ENCODE assay signal across 37 cellular contexts in the genomic region with DNA sequence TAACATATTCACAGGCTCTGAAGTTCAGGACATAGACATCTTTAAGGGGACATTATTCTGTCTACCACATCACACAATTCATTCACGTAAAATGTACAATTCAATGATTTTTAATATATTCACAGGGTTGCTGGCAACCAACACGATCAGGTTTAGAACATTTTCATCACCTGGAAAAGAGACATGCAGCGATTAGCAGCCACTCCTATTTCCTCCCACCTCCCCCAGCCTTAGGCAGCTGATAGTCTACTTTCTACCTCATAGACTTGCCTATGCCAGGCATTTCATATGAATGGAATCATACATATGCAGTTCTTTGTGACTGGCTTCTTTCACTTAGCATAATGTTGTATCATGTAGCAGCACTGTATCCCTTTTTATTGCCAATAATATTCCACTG. TPM values are rescaled to one million over a fixed set of nuclear protein-coding genes. Genes with fewer than 3 reads are reported as not detected.
DNase-seq lines count a peak whose midpoint lies in the region; ATAC-seq, FAIRE-seq and TF ChIP-seq lines count a peak whose summit lies in the region.
"Had no signal": no experiment of that assay in that cellular context is flagged by ENCODE, and none has a peak within 500 bp of the region (broad histone marks: within the 10 kb centered on the region; RNA-seq: fewer than 3 reads in every experiment).

No MANE protein-coding gene starts in this region.

- H3K4me1 ChIP-seq in GM23338 (ENCODE audit: insufficient read depth) (peaks cover 16% of the 10 kb centered on the region), RWPE2 (ENCODE audit: insufficient read depth, poor library complexity, severe bottlenecking) (no peaks in the 10 kb centered on the region), left lung (no peaks in the 10 kb centered on the region)
- H3K4me1 ChIP-seq: A549; BE2C; BLaER1; BLaER1 treated with 17β-estradiol and CSF1 and Interleukin-3, amounts not matched to agents 10 nM and 100 nM; Caco-2 had no signal

- H3K4me2 ChIP-seq in GM23338, result peak overlapping the region; percentile 60
- H3K4me2 ChIP-seq: A549; BLaER1; BLaER1 treated with 17β-estradiol and CSF1 and Interleukin-3, amounts not matched to agents 10 nM and 100 nM had no signal

- no peak for TF ChIP-seq CTCF in GM23338 (conservative IDR thresholded peaks at IDR 0.05; ENCODE audit: low read depth in 2 of 2)
- TF ChIP-seq CTCF in RWPE2 (IDR thresholded peaks at IDR 0.05; ENCODE audit: poor library complexity, severe bottlenecking), result no peak
- TF ChIP-seq CTCF in WTC11 (IDR thresholded peaks at IDR 0.05), result no peak
- no peak for TF ChIP-seq CTCF in left lung (IDR thresholded peaks at IDR 0.05)

- H3K9me2 ChIP-seq in GM23338 (ENCODE audit: insufficient read depth), result 0 out of 2 replicates have a peak, but pooled peaks cover under 1% of the 10 kb centered on the region

- H3K4me3 Mint-ChIP-seq in GM23338 (no peak overlapping the region), WTC11 (0 out of 2 replicates have a peak overlapping the region, but pooled peaks have one; percentile 11)
- H3K4me3 Mint-ChIP-seq: B cell; CD14-positive monocyte; CD4-positive, alpha-beta memory T cell; CD4-positive, alpha-beta T cell; CD4-positive, CD25-positive, alpha-beta regulatory T cell; CD8-positive, alpha-beta memory T cell; CD8-positive, alpha-beta T cell had no signal

- H3K79me2 ChIP-seq in GM23338 (replicated peaks; ENCODE audit: insufficient read depth), result no peaks in the 10 kb centered on the region

- H3K27me3 Mint-ChIP-seq in GM23338 (ENCODE audit: insufficient read depth, low read depth, poor library complexity), result no peaks in the 10 kb centered on the region
- H3K27me3 Mint-ChIP-seq in WTC11 (ENCODE audit: low read depth), result no peaks in the 10 kb centered on the region

- no peak overlapping the region for H3K27ac Mint-ChIP-seq in GM23338
- H3K27ac Mint-ChIP-seq in WTC11, result peak overlapping the region; percentile 27; the same call in 1 of the 2 replicates
- H3K27ac Mint-ChIP-seq: B cell; CD14-positive monocyte; CD4-positive, alpha-beta memory T cell; CD4-positive, alpha-beta T cell; CD4-positive, CD25-positive, alpha-beta regulatory T cell; CD8-positive, alpha-beta memory T cell; CD8-positive, alpha-beta T cell had no signal

- no peaks in the 10 kb centered on the region for H3K9me3 ChIP-seq in RWPE2 (ENCODE audit: severe bottlenecking)
- no peaks in the 10 kb centered on the region for H3K9me3 ChIP-seq in left lung
- H3K9me3 ChIP-seq: BE2C had no signal

- H4K20me1 ChIP-seq in GM23338 (replicated peaks; ENCODE audit: insufficient read depth), result no peaks in the 10 kb centered on the region
- H4K20me1 ChIP-seq: BLaER1; BLaER1 treated with 17β-estradiol and CSF1 and Interleukin-3, amounts not matched to agents 10 nM and 100 nM had no signal

- peak; percentile 55 for FAIRE-seq in HTR-8/SVneo (lab: Jason Lieb, UNC)
- FAIRE-seq: A204.1, A549, D721Med had no signal

- peaks cover 3% of the 10 kb centered on the region; the same call in 2 of the 3 replicates for H3K36me3 Mint-ChIP-seq in GM23338 (ENCODE audit: low read depth)
- H3K36me3 Mint-ChIP-seq in WTC11, result peaks cover 9% of the 10 kb centered on the region
- H3K36me3 Mint-ChIP-seq: CD14-positive monocyte; CD4-positive, alpha-beta memory T cell; CD8-positive, alpha-beta T cell had no signal

- peak overlapping the region; percentile 84; the same call in 1 of the 2 replicates for H2AFZ ChIP-seq in GM23338

- ATAC-seq in GM23338 (no peak), RWPE2 (ENCODE audit: low read depth) (peak; percentile 33; the same call in 1 of the 3 replicates), WTC11 (no peak), left lung (no peak)
- ATAC-seq: A549; CD8-positive, alpha-beta T cell had no signal

- POLR2A ChIA-PET in WTC11 (lab: Charles Lee), result no interaction called here
- POLR2A ChIA-PET in HEK293T (lab: Yijun Ruan, JAX), result no interaction called here

- H3K27ac ChIP-seq in GM23338 (ENCODE audit: low read depth) (no peak overlapping the region), RWPE2 (ENCODE audit: poor library complexity, severe bottlenecking) (no peak overlapping the region), left lung (no peak overlapping the region)
- H3K27ac ChIP-seq: 22Rv1; A549; BLaER1; BLaER1 treated with 17β-estradiol and CSF1 and Interleukin-3, amounts not matched to agents 10 nM and 100 nM; C4-2B had no signal

- intact Hi-C loops in left lung (cut with DNase I), result no loop called here

- peaks cover 10% of the 10 kb centered on the region; the same call in 2 of the 3 replicates for H3K9me3 Mint-ChIP-seq in GM23338
- H3K9me3 Mint-ChIP-seq in WTC11, result peaks cover 12% of the 10 kb centered on the region

- no peaks in the 10 kb centered on the region for H3K27me3 ChIP-seq in GM23338 (ENCODE audit: insufficient read depth)
- peaks cover 9% of the 10 kb centered on the region for H3K27me3 ChIP-seq in RWPE2 (ENCODE audit: insufficient read depth, poor library complexity, severe bottlenecking)
- H3K27me3 ChIP-seq in left lung, result no peaks in the 10 kb centered on the region
- H3K27me3 ChIP-seq: BE2C; BLaER1; BLaER1 treated with 17β-estradiol and CSF1 and Interleukin-3, amounts not matched to agents 10 nM and 100 nM had no signal

- H3K4me3 ChIP-seq in GM23338, result peak overlapping the region; percentile 33
- H3K4me3 ChIP-seq in RWPE2 (ENCODE audit: severe bottlenecking), result no peak overlapping the region
- no peak overlapping the region for H3K4me3 ChIP-seq in left lung
- H3K4me3 ChIP-seq: A549; BLaER1; BLaER1 treated with 17β-estradiol and CSF1 and Interleukin-3, amounts not matched to agents 10 nM and 100 nM had no signal

- DNase-seq in GM23338 (ENCODE audit: low spot score) (no peak), HTR-8/SVneo (ENCODE audit: insufficient read length, low spot score) (no peak), RWPE2 (ENCODE audit: low spot score) (no peak), WTC11 (ENCODE audit: low spot score) (no peak), left lung (no peak), GDM1 (lab: John Stamatoyannopoulos, UW) (no peak), HEK293T (ENCODE audit: extremely low spot score) (no peak), medulla oblongata (ENCODE audit: extremely low spot score) (no peak)
- DNase-seq: 8988T; ACHN; AML-193; BE2C; C1 segment of cervical spinal cord; Caco-2; Calu3; CD4-positive, alpha-beta memory T cell; CD4-positive, alpha-beta T cell; CD4-positive, CD25-positive, alpha-beta regulatory T cell; CD8-positive, alpha-beta memory T cell; CD8-positive, alpha-beta T cell; COR-L47; DMS 273 treated with DMSO at 0.1 percent for 48 hours; DMS153; DMS53; DMS79; DMS79 treated with DMSO at 0.1 percent for 48 hours; DND-41; EL had no signal

- CTCF ChIA-PET in WTC11 (lab: Charles Lee) (interaction anchor here (0.9 to 1.6 kb wide), 6 partner anchors 9 to 98 kb away, joined by 3 to 11 read pairs (median 4); partner anchors contain the start of gene CTNNBL1), HEK293T (lab: Yijun Ruan, JAX) (no interaction called here)

- H3K4me1 Mint-ChIP-seq in GM23338 (peaks cover 15% of the 10 kb centered on the region; the same call in 2 of the 3 replicates), WTC11 (peaks cover 17% of the 10 kb centered on the region)
- H3K4me1 Mint-ChIP-seq: CD14-positive monocyte; CD4-positive, alpha-beta memory T cell; CD4-positive, CD25-positive, alpha-beta regulatory T cell; CD8-positive, alpha-beta memory T cell had no signal

- H3F3A ChIP-seq in GM23338 (replicated peaks; ENCODE audit: low read depth), result no peaks in the 10 kb centered on the region

- no peaks in the 10 kb centered on the region for H3K36me3 ChIP-seq in GM23338 (ENCODE audit: insufficient read depth)
- H3K36me3 ChIP-seq in RWPE2 (ENCODE audit: low read depth), result no peaks in the 10 kb centered on the region
- no peaks in the 10 kb centered on the region for H3K36me3 ChIP-seq in left lung
- H3K36me3 ChIP-seq: BE2C; BLaER1; BLaER1 treated with 17β-estradiol and CSF1 and Interleukin-3, amounts not matched to agents 10 nM and 100 nM had no signal

TF ChIP-seq in GM23338, 12 proteins besides CTCF, POLR2A, EP300 and RAD21 (continues in another document):
- TF ChIP-seq ZNF114 (CRISPR knock-in tag; IDR thresholded peaks at IDR 0.05), result no peak
- TF ChIP-seq EZH2phosphoT487 (IDR thresholded peaks at IDR 0.05; ENCODE audit: unreplicated experiment), result no peak
- TF ChIP-seq STAT1 (IDR thresholded peaks at IDR 0.05; ENCODE audit: unreplicated experiment), result no peak

TF ChIP-seq in WTC11, 78 proteins besides CTCF, POLR2A, EP300 and RAD21 (continues in another document):
- TF ChIP-seq SMAD4 (CRISPR knock-in tag; IDR thresholded peaks at IDR 0.05), result no peak
- TF ChIP-seq, protein P1, sequence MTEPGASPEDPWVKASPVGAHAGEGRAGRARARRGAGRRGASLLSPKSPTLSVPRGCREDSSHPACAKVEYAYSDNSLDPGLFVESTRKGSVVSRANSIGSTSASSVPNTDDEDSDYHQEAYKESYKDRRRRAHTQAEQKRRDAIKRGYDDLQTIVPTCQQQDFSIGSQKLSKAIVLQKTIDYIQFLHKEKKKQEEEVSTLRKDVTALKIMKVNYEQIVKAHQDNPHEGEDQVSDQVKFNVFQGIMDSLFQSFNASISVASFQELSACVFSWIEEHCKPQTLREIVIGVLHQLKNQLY (CRISPR knock-in tag; IDR thresholded peaks at IDR 0.05), result no peak

TF ChIP-seq in HEK293T, 16 proteins besides CTCF, POLR2A, EP300 and RAD21:
- TF ChIP-seq L3MBTL2 (conservative IDR thresholded peaks at IDR 0.05) (no peak), BHLHE40 (IDR thresholded peaks at IDR 0.05; ENCODE audit: borderline replicate concordance) (no peak), TARDBP (IDR thresholded peaks at IDR 0.05) (no peak), LEF1 (IDR thresholded peaks at IDR 0.05; ENCODE audit: borderline replicate concordance) (no peak), HDGF (IDR thresholded peaks at IDR 0.05; ENCODE audit: borderline replicate concordance) (no peak), ZNF384 (IDR thresholded peaks at IDR 0.05) (no peak), FOXM1 (IDR thresholded peaks at IDR 0.05; ENCODE audit: borderline replicate concordance) (no peak), NFRKB (IDR thresholded peaks at IDR 0.05) (no peak), FOXA1 (IDR thresholded peaks at IDR 0.05) (no peak), SUZ12 (IDR thresholded peaks at IDR 0.05) (no peak)
TF ChIP-seq in HEK293T: peak in this region for 0.

RNA-seq across cellular contexts. Expression of gene CTNNBL1, which starts 31.6 kb away (rescaled TPM):
- total RNA-seq in GM23338 (2014; rRNA removed; shearing (Covaris generic)), result 36.3 and 46.1 TPM in 2 replicates
- 68.7 and 71.2 TPM in 2 replicates for polyA plus RNA-seq in GM23338 (2016; fragmentation: Nextera tagmentation; extraction: Ambion mirVana)
- total RNA-seq in WTC11 (2021), result 64.4 to 69.3 TPM (median 64.4 TPM) in 3 replicates
- total RNA-seq in left lung, result 10 to 100 TPM; 36.0 to 45.1 TPM
